ENCODE assay signal across 10 cellular contexts in genomic region chr17:20955437-20956323, GRCh38.
A peak's percentile ranks its signal among the peaks of the same experiment; 100 is the strongest.
DNase-seq lines count a peak whose midpoint lies in the region; ATAC-seq and TF ChIP-seq lines count a peak whose summit lies in the region.
"Had no signal": no experiment of that assay in that cellular context is flagged by ENCODE, and none has a peak within 500 bp of the region (broad histone marks: within the 10 kb centered on the region; RNA-seq: fewer than 3 reads in every experiment).

No MANE protein-coding gene starts in this region.

- intact Hi-C loops in mucosa of descending colon (cut with DNase I, micrococcal nuclease) (no loop called here), aorta (cut with DNase I) (no loop called here)

- no peaks in the 10 kb centered on the region for H3K27me3 ChIP-seq in aorta (ENCODE audit: control insufficient read depth in 1 of 2, insufficient read depth in 2 of 2, low read length in 1 of 2)

- H3K4me1 ChIP-seq in mucosa of descending colon (ENCODE audit: low read depth) = peaks cover 3% of the 10 kb centered on the region
- no peaks in the 10 kb centered on the region for H3K4me1 ChIP-seq in aorta (ENCODE audit: control insufficient read depth in 1 of 2, insufficient read depth in 2 of 2, low read length in 2 of 2)

- H3K36me3 ChIP-seq in mucosa of descending colon (ENCODE audit: low read depth) = no peaks in the 10 kb centered on the region
- H3K36me3 ChIP-seq in aorta (ENCODE audit: control insufficient read depth in 1 of 2, insufficient read depth in 2 of 2, low read length in 1 of 2) = no peaks in the 10 kb centered on the region

- peak; percentile 56 for DNase-seq in NOMO-1 treated with DMSO at 0.1 percent for 48 hours (lab: John Stamatoyannopoulos, UW; ENCODE audit: unreplicated experiment)
- DNase-seq in NOMO-1 treated with dmso at 0.1 percent for 144 hours (lab: John Stamatoyannopoulos, UW; ENCODE audit: unreplicated experiment) = no peak
- peak; percentile 29 for DNase-seq in fibroblast of gingiva (ENCODE audit: low read depth)
- DNase-seq in mucosa of descending colon = no peak
- DNase-seq in aorta = no peak
- DNase-seq in AG20443 (ENCODE audit: low spot score) = no peak
- DNase-seq in SHP77 (lab: John Stamatoyannopoulos, UW) = no peak
- DNase-seq: activated naive CD4-positive, alpha-beta T cell treated with anti-CD3 and anti-CD28 coated beads, Interleukin-2, amount 50 U/mL, for 16 hours; erythroblast had no signal

- no peak overlapping the region for H3K27ac ChIP-seq in aorta (ENCODE audit: low read depth in 1 of 2, low read length in 2 of 2)

- H3K4me3 ChIP-seq in mucosa of descending colon (no peak overlapping the region), aorta (ENCODE audit: low read length in 2 of 2) (no peak overlapping the region)

- 56 to 59% methylated on average over 6 of the region's 6 CpGs for WGBS in aorta, 2 donors

- no peak for TF ChIP-seq CTCF in mucosa of descending colon (IDR thresholded peaks at IDR 0.05)

- H3K9me3 ChIP-seq in mucosa of descending colon = no peaks in the 10 kb centered on the region
- H3K9me3 ChIP-seq in aorta (ENCODE audit: control insufficient read depth, low read length) = no peaks in the 10 kb centered on the region

- ATAC-seq in mucosa of descending colon (peak; percentile 77), aorta (ENCODE audit: low FRiP score) (peak; percentile 70), GM19324 (IDR thresholded peaks at IDR 0.05; ENCODE audit: low FRiP score, unreplicated experiment) (no peak)

Comparison
In these comparisons a context has a peak if more than half of its experiments do, and no peak if none do; other contexts are left out.
1. DNase-seq: peak in NOMO-1 treated with DMSO at 0.1 percent for 48 hours (single experiment) and fibroblast of gingiva (single experiment); none in NOMO-1 treated with dmso at 0.1 percent for 144 hours (single experiment), mucosa of descending colon (0 of 3), aorta (0 of 2), AG20443 (single experiment) and SHP77 (0 of 2).